In the genomic region with DNA sequence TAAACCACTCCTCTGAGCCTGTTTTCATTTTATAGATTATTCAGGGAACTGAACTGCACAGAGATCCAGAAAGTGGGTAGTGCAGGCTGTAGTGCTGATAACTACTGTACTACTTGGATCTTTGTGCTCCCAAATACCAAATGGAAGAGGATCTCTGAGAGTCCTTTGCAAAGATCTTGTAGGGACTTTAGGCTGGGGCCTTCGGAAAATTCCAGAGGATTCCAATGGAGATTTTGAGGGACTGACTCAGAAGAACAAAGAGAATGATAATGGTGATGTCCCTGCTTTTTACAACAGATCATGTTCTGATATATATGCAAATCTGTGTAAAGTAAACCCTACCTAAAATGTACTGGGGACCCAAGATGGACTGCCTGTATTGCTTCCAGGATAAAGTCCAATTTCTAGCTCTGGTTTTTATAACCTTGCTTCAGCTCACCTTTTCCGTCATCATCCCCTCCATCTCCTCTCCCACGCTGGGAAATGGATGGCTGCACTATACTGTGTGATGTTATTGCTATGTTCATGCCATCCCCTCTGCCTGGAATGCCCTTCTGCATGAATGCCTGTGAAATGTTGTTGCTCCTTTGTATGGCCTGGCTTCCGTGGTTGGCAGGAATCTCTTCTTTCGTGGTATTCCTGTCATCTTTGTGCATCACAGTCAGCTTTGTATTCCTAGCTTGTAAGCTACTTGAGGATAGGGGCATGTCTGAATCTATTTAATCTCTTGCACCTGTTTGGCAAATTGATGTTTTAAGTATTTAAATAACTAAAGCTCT, we compare ENCODE assay signal across 1 cellular context.
TF ChIP-seq lines count a peak whose summit lies in the region.

No MANE protein-coding gene starts in this region.

TF ChIP-seq in WTC11, 78 proteins besides CTCF, POLR2A, EP300 and RAD21 (continued from another document):
- TF ChIP-seq, protein P1, sequence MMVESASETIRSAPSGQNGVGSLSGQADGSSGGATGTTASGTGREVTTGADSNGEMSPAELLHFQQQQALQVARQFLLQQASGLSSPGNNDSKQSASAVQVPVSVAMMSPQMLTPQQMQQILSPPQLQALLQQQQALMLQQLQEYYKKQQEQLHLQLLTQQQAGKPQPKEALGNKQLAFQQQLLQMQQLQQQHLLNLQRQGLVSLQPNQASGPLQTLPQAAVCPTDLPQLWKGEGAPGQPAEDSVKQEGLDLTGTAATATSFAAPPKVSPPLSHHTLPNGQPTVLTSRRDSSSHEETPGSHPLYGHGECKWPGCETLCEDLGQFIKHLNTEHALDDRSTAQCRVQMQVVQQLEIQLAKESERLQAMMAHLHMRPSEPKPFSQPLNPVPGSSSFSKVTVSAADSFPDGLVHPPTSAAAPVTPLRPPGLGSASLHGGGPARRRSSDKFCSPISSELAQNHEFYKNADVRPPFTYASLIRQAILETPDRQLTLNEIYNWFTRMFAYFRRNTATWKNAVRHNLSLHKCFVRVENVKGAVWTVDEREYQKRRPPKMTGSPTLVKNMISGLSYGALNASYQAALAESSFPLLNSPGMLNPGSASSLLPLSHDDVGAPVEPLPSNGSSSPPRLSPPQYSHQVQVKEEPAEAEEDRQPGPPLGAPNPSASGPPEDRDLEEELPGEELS (CRISPR knock-in tag; IDR thresholded peaks at IDR 0.05): no peak
